20 cellular contexts compared by ENCODE assay signal in genomic region chr1:84117868-84118267, GRCh38. TPM values are rescaled to one million over a fixed set of nuclear protein-coding genes. Genes with fewer than 3 reads are reported as not detected.
A peak's percentile ranks its signal among the peaks of the same experiment; 100 is the strongest.
DNase-seq lines count a peak whose midpoint lies in the region; ATAC-seq and TF ChIP-seq lines count a peak whose summit lies in the region.
"Had no signal": no experiment of that assay in that cellular context is flagged by ENCODE, and none has a peak within 500 bp of the region (broad histone marks: within the 10 kb centered on the region; RNA-seq: fewer than 3 reads in every experiment).

No MANE protein-coding gene starts in this region.

- no peak overlapping the region for H2AK9ac ChIP-seq in IMR-90 (replicated peaks; ENCODE audit: low read depth, low read length, poor library complexity)

- H4K91ac ChIP-seq in IMR-90 (ENCODE audit: insufficient read depth, low read depth, low read length) = peak overlapping the region; percentile 59; the same call in 1 of the 2 replicates

- H2AFZ ChIP-seq in IMR-90 (replicated peaks; ENCODE audit: low read length, poor library complexity) = no peak overlapping the region

- H3K23ac ChIP-seq in IMR-90 (ENCODE audit: low read depth, low read length) = no peak overlapping the region

- no CpG with 5 or more reads among the region's 1 CpG for WGBS in IMR-90 (ENCODE audit: extremely low coverage in 2 of 2, insufficient read length in 1 of 2), 2 experiments

- H3K36me3 ChIP-seq in IMR-90 (ENCODE audit: control insufficient read depth, insufficient read depth, low read length) (no peaks in the 10 kb centered on the region), left lung (no peaks in the 10 kb centered on the region)

- H3K27me3 Mint-ChIP-seq in chondrocyte (ENCODE audit: low read depth) = no peaks in the 10 kb centered on the region
- H3K27me3 Mint-ChIP-seq in activated naive CD4-positive, alpha-beta T cell treated with anti-CD3 and anti-CD28 coated beads for 36 hours (ENCODE audit: low read depth) = no peaks in the 10 kb centered on the region
- H3K27me3 Mint-ChIP-seq: activated CD4-positive, alpha-beta T cell treated with anti-CD3 and anti-CD28 coated beads, Interleukin-2, amount 10 ng/mL, durations not matched to agents 7 days and 5 days; activated naive CD8-positive, alpha-beta T cell treated with anti-CD3 and anti-CD28 coated beads, Interleukin-2, amount 10 ng/mL, durations not matched to agents 7 days and 5 days; central memory CD8-positive, alpha-beta T cell had no signal

- H3K14ac ChIP-seq in IMR-90 (replicated peaks; ENCODE audit: low read depth, low read length) = peak overlapping the region; percentile 74

- H3K36me3 Mint-ChIP-seq in chondrocyte (ENCODE audit: low read depth) = no peaks in the 10 kb centered on the region
- no peaks in the 10 kb centered on the region for H3K36me3 Mint-ChIP-seq in activated naive CD4-positive, alpha-beta T cell treated with anti-CD3 and anti-CD28 coated beads for 36 hours (ENCODE audit: low read depth)

- H3K4ac ChIP-seq in IMR-90 (ENCODE audit: low read depth, low read length) = peak overlapping the region; percentile 45; the same call in 1 of the 2 replicates

- H3K18ac ChIP-seq in IMR-90 (ENCODE audit: low read depth, low read length) = peak overlapping the region; percentile 42; the same call in 1 of the 2 replicates

- CTCF ChIA-PET in IMR-90 (lab: Yijun Ruan, JAX) = no interaction called here
- CTCF ChIA-PET in activated naive CD4-positive, alpha-beta T cell treated with anti-CD3 and anti-CD28 coated beads for 36 hours (lab: Charles Lee) = interaction anchor here (0.6 kb wide), 1 partner anchor 196 kb away, joined by 3 read pairs; no protein-coding TSS in a partner anchor

- peak; percentile 63 for ATAC-seq in IMR-90 (ENCODE audit: low read depth)
- no peak for ATAC-seq in left lung
- ATAC-seq in Right ventricle myocardium inferior = no peak
- ATAC-seq: A549; left colon; stimulated activated naive CD8-positive, alpha-beta T cell treated with anti-CD3 and anti-CD28 coated beads, Interleukin-15, Interleukin-2, amounts not matched to agents 100 U/mL and 50 U/mL, for 24 hours had no signal

- peak overlapping the region; percentile 51; the same call in 1 of the 2 replicates for H2AK5ac ChIP-seq in IMR-90 (ENCODE audit: low read depth, low read length)

- peaks cover 2 to 11% of the 10 kb centered on the region in 2 experiments; a peak in 2 of 4 replicates for H3K79me1 ChIP-seq in IMR-90 (ENCODE audit: low read depth in 1 of 2, low read length in 2 of 2)

- TF ChIP-seq POLR2A in IMR-90 (IDR thresholded peaks at IDR 0.05; ENCODE audit: low read depth, low read length) = no peak

- H3K9me3 Mint-ChIP-seq in chondrocyte (ENCODE audit: low read depth) = no peaks in the 10 kb centered on the region
- no peaks in the 10 kb centered on the region for H3K9me3 Mint-ChIP-seq in activated naive CD4-positive, alpha-beta T cell treated with anti-CD3 and anti-CD28 coated beads for 36 hours
- H3K9me3 Mint-ChIP-seq: activated CD4-positive, alpha-beta T cell treated with anti-CD3 and anti-CD28 coated beads, Interleukin-2, amount 10 ng/mL, durations not matched to agents 7 days and 5 days; activated naive CD8-positive, alpha-beta T cell treated with anti-CD3 and anti-CD28 coated beads, Interleukin-2, amount 10 ng/mL, durations not matched to agents 7 days and 5 days; central memory CD8-positive, alpha-beta T cell had no signal

- H3K9me3 ChIP-seq in IMR-90 (ENCODE audit: control insufficient read depth, insufficient read depth, low read length) = no peaks in the 10 kb centered on the region
- H3K9me3 ChIP-seq in left lung = no peaks in the 10 kb centered on the region
- H3K9me3 ChIP-seq: A549 had no signal

- BruUV-seq in IMR-90 (replicated peaks; lab: Mats Ljungman, UMichigan) = no TSS peak

- H3K4me1 Mint-ChIP-seq in chondrocyte (ENCODE audit: low read depth) = peaks cover 6% of the 10 kb centered on the region
- H3K4me1 Mint-ChIP-seq in activated naive CD4-positive, alpha-beta T cell treated with anti-CD3 and anti-CD28 coated beads for 36 hours (ENCODE audit: low read depth) = peaks cover 9% of the 10 kb centered on the region

- no peak overlapping the region; the same call in 1 of the 2 replicates for H4K5ac ChIP-seq in IMR-90 (ENCODE audit: low read depth, low read length)

- peak overlapping the region; percentile 8 for H3K27ac Mint-ChIP-seq in chondrocyte (ENCODE audit: unreplicated experiment)
- no peak overlapping the region for H3K27ac Mint-ChIP-seq in activated naive CD4-positive, alpha-beta T cell treated with anti-CD3 and anti-CD28 coated beads for 36 hours
- H3K27ac Mint-ChIP-seq: activated CD4-positive, alpha-beta T cell treated with anti-CD3 and anti-CD28 coated beads, Interleukin-2, amount 10 ng/mL, durations not matched to agents 7 days and 5 days; activated naive CD8-positive, alpha-beta T cell treated with anti-CD3 and anti-CD28 coated beads, Interleukin-2, amount 10 ng/mL, durations not matched to agents 7 days and 5 days had no signal

- in situ Hi-C loops in ACHN (cut with HindIII; ENCODE audit: low pct_ligation_motif_present, low pct_unique_long_range_greater_than_20kb, low sequenced_read_pairs) = no loop called here
- in situ Hi-C loops in IMR-90 (cut with MboI; ENCODE audit: low sequenced_read_pairs) = no loop called here

- intact Hi-C loops in IMR-90 (cut with micrococcal nuclease) (no loop called here), left lung (cut with DNase I) (no loop called here), Right ventricle myocardium inferior (cut with DNase I) (no loop called here)
- intact Hi-C loops in activated naive CD4-positive, alpha-beta T cell treated with anti-CD3 and anti-CD28 coated beads for 36 hours (cut with micrococcal nuclease) = no loop called here

- peaks cover 3% of the 10 kb centered on the region for H3K4me1 ChIP-seq in IMR-90 (ENCODE audit: control insufficient read depth, insufficient read depth, low read length)
- H3K4me1 ChIP-seq in left lung = no peaks in the 10 kb centered on the region
- H3K4me1 ChIP-seq: A549 had no signal

- peak overlapping the region; percentile 76 for H2BK5ac ChIP-seq in IMR-90 (ENCODE audit: low read depth, low read length, poor library complexity, severe bottlenecking)

- H2BK20ac ChIP-seq in IMR-90 (ENCODE audit: low read depth, low read length) = no peak overlapping the region

- H3K27me3 ChIP-seq in IMR-90 (ENCODE audit: control insufficient read depth, insufficient read depth, low read length) = no peaks in the 10 kb centered on the region
- no peaks in the 10 kb centered on the region for H3K27me3 ChIP-seq in left lung

- TF ChIP-seq CTCF in IMR-90 (conservative IDR thresholded peaks at IDR 0.05; ENCODE audit: low read depth, low read length) = no peak
- TF ChIP-seq CTCF in chondrocyte (IDR thresholded peaks at IDR 0.05) = no peak
- no peak for TF ChIP-seq CTCF in left lung (IDR thresholded peaks at IDR 0.05)

- H3K56ac ChIP-seq in IMR-90 (ENCODE audit: extremely low read depth, insufficient read depth, low read length) = no peak overlapping the region

- POLR2A ChIA-PET in IMR-90 (lab: Charles Lee; ENCODE audit: unreplicated experiment) = interaction anchor here (0.6 kb wide), 1 partner anchor 802 kb away, joined by 3 read pairs; no protein-coding TSS in a partner anchor

- H3K27ac ChIP-seq in IMR-90 (ENCODE audit: insufficient read depth, low read length) (no peak overlapping the region; the same call in 1 of the 2 replicates), left lung (no peak overlapping the region)
- H3K27ac ChIP-seq: A549 had no signal

- TF ChIP-seq RAD21 in IMR-90 (IDR thresholded peaks at IDR 0.05; ENCODE audit: low read length) = no peak

- no peaks in the 10 kb centered on the region for H4K20me1 ChIP-seq in IMR-90 (ENCODE audit: insufficient read depth, low read length)

- dilution Hi-C loops in IMR-90 (cut with HindIII; ENCODE audit: low sequenced_read_pairs, unreplicated experiment) = no loop called here

- peak overlapping the region; percentile 70; the same call in 1 of the 3 replicates for H2BK15ac ChIP-seq in IMR-90 (ENCODE audit: low read depth, low read length)

- peak overlapping the region; percentile 25; the same call in 1 of the 2 replicates for H2BK120ac ChIP-seq in IMR-90 (ENCODE audit: low read depth, low read length)

- no peak overlapping the region for H3K4me3 Mint-ChIP-seq in chondrocyte (ENCODE audit: unreplicated experiment)
- no peak overlapping the region for H3K4me3 Mint-ChIP-seq in activated naive CD4-positive, alpha-beta T cell treated with anti-CD3 and anti-CD28 coated beads for 36 hours
- H3K4me3 Mint-ChIP-seq: activated CD4-positive, alpha-beta T cell treated with anti-CD3 and anti-CD28 coated beads, Interleukin-2, amount 10 ng/mL, durations not matched to agents 7 days and 5 days; activated naive CD8-positive, alpha-beta T cell treated with anti-CD3 and anti-CD28 coated beads, Interleukin-2, amount 10 ng/mL, durations not matched to agents 7 days and 5 days; central memory CD8-positive, alpha-beta T cell had no signal

- H3K4me2 ChIP-seq in IMR-90 (ENCODE audit: low read depth, low read length) = no peak overlapping the region
- H3K4me2 ChIP-seq: A549 had no signal

- peak overlapping the region in 1 of 2 experiments; percentile 79; a peak in 2 of 4 replicates for H4K8ac ChIP-seq in IMR-90 (ENCODE audit: low read depth in 2 of 2, low read length in 2 of 2)

- DNase-seq in ACHN (peak; percentile 6), IMR-90 (peak; percentile 78), chondrocyte (ENCODE audit: low spot score) (no peak), glomerular visceral epithelial cell (ENCODE audit: extremely low spot score) (peak; percentile 7), NCI-H526 treated with DMSO at 0.1 percent for 48 hours (lab: John Stamatoyannopoulos, UW) (no peak), left lung (no peak), Right ventricle myocardium inferior (ENCODE audit: missing footprints) (no peak)
- no peak for DNase-seq in activated naive CD4-positive, alpha-beta T cell treated with anti-CD3 and anti-CD28 coated beads for 36 hours
- DNase-seq: activated CD4-positive, alpha-beta T cell treated with anti-CD3 and anti-CD28 coated beads, Interleukin-2, amount 10 ng/mL, durations not matched to agents 7 days and 5 days; activated naive CD8-positive, alpha-beta T cell treated with anti-CD3 and anti-CD28 coated beads, Interleukin-2, amount 10 ng/mL, durations not matched to agents 7 days and 5 days; Calu3; hippocampal formation; left colon; NCI-H1694; NCI-H510A treated with DMSO at 0.1 percent for 48 hours; posterior cingulate gyrus; stimulated activated CD4-positive, alpha-beta T cell treated with anti-CD3 and anti-CD28 coated beads, Interleukin-12 subunit alpha, Interleukin-12 subunit beta, amount 100 ng/mL, for 4 hours; stimulated activated naive CD8-positive, alpha-beta T cell treated with anti-CD3 and anti-CD28 coated beads, Interleukin-15, Interleukin-2, amounts not matched to agents 100 U/mL and 50 U/mL, for 24 hours had no signal

- H3K9ac ChIP-seq in IMR-90 (ENCODE audit: low read depth, low read length) = no peak overlapping the region

- H3K4me3 ChIP-seq in IMR-90 (ENCODE audit: insufficient read depth, low read depth, low read length) (no peak overlapping the region), left lung (no peak overlapping the region)
- H3K4me3 ChIP-seq: A549 had no signal

- H3K9me1 ChIP-seq in IMR-90 (ENCODE audit: insufficient read depth, low read length) = no peaks in the 10 kb centered on the region

RNA-seq across cellular contexts. Expression of gene PRKACB, which starts 26.2 kb away (rescaled TPM):
- total RNA-seq in IMR-90 (2012; rRNA removed) = 8.2 and 14.2 TPM in 2 replicates
- 5.8 and 8.3 TPM in 2 replicates for polyA plus RNA-seq in IMR-90 (2012; rRNA removed)
- 1.3 and 1.7 TPM in 2 replicates for polyA plus RNA-seq in IMR-90 (2012; cell fraction: cytosol; rRNA removed)
- polyA plus RNA-seq in IMR-90 (2012; cell fraction: nucleus; rRNA removed; ENCODE audit: low replicate concordance) = 0.59 and 7.0 TPM in 2 replicates
- total RNA-seq in chondrocyte = 34.9 to 44.2 TPM (median 43.1 TPM) in 3 replicates
- total RNA-seq in left lung = 10 to 100 TPM; 22.4 to 37.1 TPM
- total RNA-seq in Right ventricle myocardium inferior = 33.8 TPM
- total RNA-seq in activated naive CD4-positive, alpha-beta T cell treated with anti-CD3 and anti-CD28 coated beads for 36 hours = 10 to 100 TPM; 25.7 to 25.9 TPM

Comparison
In these comparisons a context has a peak if more than half of its experiments do, and no peak if none do; other contexts are left out.
1. DNase-seq: peak in ACHN (single experiment), IMR-90 (single experiment) and glomerular visceral epithelial cell (single experiment); none in chondrocyte (single experiment), NCI-H526 treated with DMSO at 0.1 percent for 48 hours (single experiment), left lung (0 of 2), Right ventricle myocardium inferior (single experiment) and activated naive CD4-positive, alpha-beta T cell treated with anti-CD3 and anti-CD28 coated beads for 36 hours (single experiment).